10 cellular contexts compared by ENCODE assay signal in the genomic region with DNA sequence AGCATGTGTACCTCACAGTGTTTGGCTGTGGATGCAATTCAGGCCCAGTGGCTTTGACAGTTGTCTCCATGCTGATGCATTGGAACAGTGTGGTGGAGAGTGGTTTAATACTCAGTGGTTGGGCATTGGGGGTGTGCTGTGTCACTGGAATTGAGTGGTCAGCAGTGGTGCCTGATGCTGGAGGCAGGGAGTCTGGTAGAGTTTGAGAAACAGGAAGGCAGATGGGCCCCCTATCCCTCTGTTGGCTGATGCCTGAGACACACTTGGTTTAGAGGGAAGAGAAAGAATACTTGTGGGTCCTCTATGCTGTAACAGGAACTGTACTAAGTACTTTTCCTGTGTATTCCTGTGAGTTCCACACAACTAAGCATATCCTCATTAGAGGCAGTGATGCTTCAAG. TPM values are rescaled to one million over a fixed set of nuclear protein-coding genes. Genes with fewer than 3 reads are reported as not detected.
DNase-seq lines count a peak whose midpoint lies in the region; ATAC-seq, FAIRE-seq and TF ChIP-seq lines count a peak whose summit lies in the region.
"Had no signal": no experiment of that assay in that cellular context is flagged by ENCODE, and none has a peak within 500 bp of the region (broad histone marks: within the 10 kb centered on the region; RNA-seq: fewer than 3 reads in every experiment).

No MANE protein-coding gene starts in this region.

- H2AK5ac ChIP-seq in H1 (ENCODE audit: low read depth, low read length), result no peak overlapping the region

- H2BK12ac ChIP-seq in H1 (ENCODE audit: low read depth, low read length), result 0 out of 2 replicates have a peak overlapping the region, but pooled peaks have one; percentile 69

- H4K20me1 ChIP-seq in H1 (replicated peaks in 1 of 2; ENCODE audit: control insufficient read depth in 1 of 2, insufficient read depth in 2 of 2, low read length in 2 of 2), result no peaks in the 10 kb centered on the region

- no peak overlapping the region for H4K5ac ChIP-seq in H1 (ENCODE audit: insufficient read length, low read depth, low read length)

- no peak overlapping the region for H3K14ac ChIP-seq in H1 (ENCODE audit: insufficient read length)

- TF ChIP-seq EP300 in H1 (IDR thresholded peaks at IDR 0.05; ENCODE audit: borderline replicate concordance in 1 of 2, low read depth in 2 of 2, low read length in 2 of 2), result no peak

- H3K27me3 Mint-ChIP-seq in CD8-positive, alpha-beta T cell (ENCODE audit: low read depth), result no peaks in the 10 kb centered on the region
- peaks cover 7% of the 10 kb centered on the region for H3K27me3 Mint-ChIP-seq in stimulated activated memory B cell treated with anti-CD40 and anti-IgM and Interleukin-4, amounts not matched to agents 10 μg/mL and 1 μg/mL and 100 μg/mL, for 72 hours

- DNase-seq in CD8-positive, alpha-beta T cell, result no peak
- peak; percentile 70 for DNase-seq in NB4 (ENCODE audit: low read depth)
- DNase-seq in H1 (ENCODE audit: low read depth in 1 of 2, low spot score in 2 of 2), result no peak
- DNase-seq in psoas muscle, result no peak
- no peak for DNase-seq in NCI-H1436 (lab: John Stamatoyannopoulos, UW)
- DNase-seq in activated CD4-positive, alpha-beta T cell treated with anti-CD3 and anti-CD28 coated beads, Interleukin-2, amount 50 U/mL, for 4 hours, result no peak
- DNase-seq: NCI-H1048 had no signal

- no peak for ATAC-seq in CD8-positive, alpha-beta T cell
- ATAC-seq in psoas muscle (peak in 3 of 4 donors; percentile 3 to 15 (median 10)), GM18519 (IDR thresholded peaks at IDR 0.05; ENCODE audit: low FRiP score, unreplicated experiment) (no peak)
- no peak for ATAC-seq in stimulated activated memory B cell treated with anti-CD40 and anti-IgM and Interleukin-4, amounts not matched to agents 10 μg/mL and 1 μg/mL and 100 μg/mL, for 72 hours

- H2BK120ac ChIP-seq in H1 (replicated peaks; ENCODE audit: low read depth, low read length), result no peak overlapping the region

- H3K4me3 ChIP-seq in CD8-positive, alpha-beta T cell (ENCODE audit: low read depth, low read length), result no peak overlapping the region
- H3K4me3 ChIP-seq in NB4 (ENCODE audit: low read depth, low read length) (no peak overlapping the region), H1 (ENCODE audit: extremely low read depth in 1 of 4, insufficient read depth in 2 of 4, low read depth in 3 of 4, low read length in 4 of 4) (no peak overlapping the region), psoas muscle (no peak overlapping the region)
- H3K4me3 ChIP-seq: tibial nerve had no signal

- no peak overlapping the region for H3K56ac ChIP-seq in H1 (replicated peaks; ENCODE audit: insufficient read length, low read depth, low read length)

- 0 out of 2 replicates have a peak overlapping the region, but pooled peaks have one; percentile 13 for H3K18ac ChIP-seq in H1 (ENCODE audit: extremely low read depth, low read length)

- H3K36me3 Mint-ChIP-seq in CD8-positive, alpha-beta T cell, result no peaks in the 10 kb centered on the region
- no peaks in the 10 kb centered on the region for H3K36me3 Mint-ChIP-seq in stimulated activated memory B cell treated with anti-CD40 and anti-IgM and Interleukin-4, amounts not matched to agents 10 μg/mL and 1 μg/mL and 100 μg/mL, for 72 hours

- no peak overlapping the region for H2BK20ac ChIP-seq in H1 (ENCODE audit: low read length)

- peaks cover 4% of the 10 kb centered on the region for H3K4me1 ChIP-seq in CD8-positive, alpha-beta T cell (ENCODE audit: insufficient read depth, low read length)
- peaks cover 0 to 4% (median 3%) of the 10 kb centered on the region in 4 experiments; a peak in 6 of 7 replicates for H3K4me1 ChIP-seq in H1 (replicated peaks in 1 of 4; ENCODE audit: control insufficient read depth in 3 of 4, insufficient read depth in 4 of 4, low read length in 3 of 4)
- peaks cover 89% of the 10 kb centered on the region for H3K4me1 ChIP-seq in psoas muscle

- H3K27ac Mint-ChIP-seq in CD8-positive, alpha-beta T cell, result peak overlapping the region; percentile 81
- H3K27ac Mint-ChIP-seq in stimulated activated memory B cell treated with anti-CD40 and anti-IgM and Interleukin-4, amounts not matched to agents 10 μg/mL and 1 μg/mL and 100 μg/mL, for 72 hours, result no peak overlapping the region

- no peak overlapping the region; the same call in 1 of the 2 replicates for H2BK5ac ChIP-seq in H1 (ENCODE audit: low read depth, low read length)

- H3K9ac ChIP-seq in H1 (replicated peaks in 1 of 4; ENCODE audit: extremely low read depth in 1 of 4, low read depth in 3 of 4, low read length in 3 of 4), result no peak overlapping the region

- H4K8ac ChIP-seq in H1 (ENCODE audit: extremely low read depth, insufficient read depth, low read length), result no peak overlapping the region

- intact Hi-C loops in CD8-positive, alpha-beta T cell (cut with DNase I, micrococcal nuclease), result no loop called here
- intact Hi-C loops in psoas muscle (cut with DNase I), result loop anchor here (5.0 kb wide), 2 partner anchors 51 to 74 kb away; no protein-coding TSS in a partner anchor

- no peaks in the 10 kb centered on the region for H3K23me2 ChIP-seq in H1 (ENCODE audit: low read depth, low read length)

- no peaks in the 10 kb centered on the region for H3K36me3 ChIP-seq in CD8-positive, alpha-beta T cell (ENCODE audit: insufficient read depth, low read length)
- H3K36me3 ChIP-seq in H1 (ENCODE audit: control insufficient read depth in 2 of 4, insufficient read depth in 4 of 4, low read length in 3 of 4) (no peaks in the 10 kb centered on the region), psoas muscle (ENCODE audit: insufficient read depth in 1 of 2, low read depth in 1 of 2) (no peaks in the 10 kb centered on the region)
- H3K36me3 ChIP-seq: tibial nerve had no signal

- CTCF ChIA-PET in CD8-positive, alpha-beta T cell (lab: Charles Lee), result no interaction called here
- CTCF ChIA-PET in H1 (lab: Charles Lee; ENCODE audit: partially characterized antibody), result interaction anchor here (0.8 to 1.8 kb wide), 5 partner anchors 9 to 76 kb away, joined by 3 to 6 read pairs (median 4); no protein-coding TSS in a partner anchor

- H3K27me3 ChIP-seq in CD8-positive, alpha-beta T cell (ENCODE audit: insufficient read depth, low read length), result no peaks in the 10 kb centered on the region
- no peaks in the 10 kb centered on the region for H3K27me3 ChIP-seq in H1 (replicated peaks in 1 of 4; ENCODE audit: control insufficient read depth in 3 of 4, extremely low read depth in 1 of 4, insufficient read depth in 3 of 4, low read length in 3 of 4)
- no peaks in the 10 kb centered on the region for H3K27me3 ChIP-seq in psoas muscle (ENCODE audit: insufficient read depth in 3 of 3, low read length in 2 of 3)
- H3K27me3 ChIP-seq: tibial nerve had no signal

- H3K4me3 Mint-ChIP-seq in CD8-positive, alpha-beta T cell, result no peak overlapping the region
- H3K4me3 Mint-ChIP-seq in stimulated activated memory B cell treated with anti-CD40 and anti-IgM and Interleukin-4, amounts not matched to agents 10 μg/mL and 1 μg/mL and 100 μg/mL, for 72 hours, result no peak overlapping the region

- TF ChIP-seq POLR2A in NB4 (IDR thresholded peaks at IDR 0.05; ENCODE audit: extremely low read depth, insufficient read length) (no peak), H1 (IDR thresholded peaks at IDR 0.05; ENCODE audit: control extremely low read depth in 1 of 2, low read depth in 2 of 2, low read length in 2 of 2) (no peak)

- no peak for FAIRE-seq in H1 (lab: Jason Lieb, UNC)

- H4K91ac ChIP-seq in H1 (replicated peaks; ENCODE audit: insufficient read length, low read length), result no peak overlapping the region

- POLR2A ChIA-PET in CD8-positive, alpha-beta T cell (lab: Charles Lee), result no interaction called here
- POLR2A ChIA-PET in H1 (lab: Charles Lee; ENCODE audit: partially characterized antibody), result no interaction called here

- TF ChIP-seq RAD21 in H1 (IDR thresholded peaks at IDR 0.05 in 1 of 2, conservative IDR thresholded peaks at IDR 0.05 in 1 of 2; ENCODE audit: low read depth in 2 of 2, low read length in 2 of 2), result no peak

- no peak for TF ChIP-seq CTCF in CD8-positive, alpha-beta T cell (IDR thresholded peaks at IDR 0.05)
- TF ChIP-seq CTCF in NB4 (IDR thresholded peaks at IDR 0.05; ENCODE audit: low read depth, low read length) (no peak), H1 (IDR thresholded peaks at IDR 0.05; ENCODE audit: control extremely low read depth in 1 of 3, insufficient read depth in 1 of 3, low read depth in 1 of 3, low read length in 3 of 3) (no peak), psoas muscle (IDR thresholded peaks at IDR 0.05) (no peak)

- no peak overlapping the region for H3K27ac ChIP-seq in CD8-positive, alpha-beta T cell (ENCODE audit: low read depth, low read length)
- no peak overlapping the region for H3K27ac ChIP-seq in H1 (ENCODE audit: low read depth, low read length)
- peak overlapping the region; percentile 79 for H3K27ac ChIP-seq in psoas muscle
- H3K27ac ChIP-seq: tibial nerve had no signal

- no peak overlapping the region for H3K4me2 ChIP-seq in H1 (ENCODE audit: insufficient read depth in 1 of 2, low read depth in 2 of 2, low read length in 2 of 2)

- no peak overlapping the region for H2AFZ ChIP-seq in H1 (ENCODE audit: low read length)

- H2BK15ac ChIP-seq in H1 (ENCODE audit: low read length), result peak overlapping the region; percentile 84; the same call in 1 of the 2 replicates

- no peaks in the 10 kb centered on the region for H3K9me3 ChIP-seq in CD8-positive, alpha-beta T cell (ENCODE audit: low read length)
- H3K9me3 ChIP-seq in H1 (ENCODE audit: insufficient read depth in 2 of 2, low read depth in 1 of 2, low read length in 1 of 2) (no peaks in the 10 kb centered on the region), psoas muscle (no peaks in the 10 kb centered on the region)
- H3K9me3 ChIP-seq: tibial nerve had no signal

- peaks cover 23% of the 10 kb centered on the region for H3K4me1 Mint-ChIP-seq in CD8-positive, alpha-beta T cell (ENCODE audit: low read depth)
- no peaks in the 10 kb centered on the region for H3K4me1 Mint-ChIP-seq in stimulated activated memory B cell treated with anti-CD40 and anti-IgM and Interleukin-4, amounts not matched to agents 10 μg/mL and 1 μg/mL and 100 μg/mL, for 72 hours

- H3K23ac ChIP-seq in H1 (ENCODE audit: insufficient read length), result no peak overlapping the region

- H3K79me2 ChIP-seq in H1 (ENCODE audit: control insufficient read depth in 1 of 2, insufficient read depth in 2 of 2, low read length in 2 of 2), result no peaks in the 10 kb centered on the region

- no peak overlapping the region for H3K4ac ChIP-seq in H1 (replicated peaks; ENCODE audit: insufficient read length, low read depth, low read length)

- H3K9me3 Mint-ChIP-seq in CD8-positive, alpha-beta T cell, result no peaks in the 10 kb centered on the region
- no peaks in the 10 kb centered on the region for H3K9me3 Mint-ChIP-seq in stimulated activated memory B cell treated with anti-CD40 and anti-IgM and Interleukin-4, amounts not matched to agents 10 μg/mL and 1 μg/mL and 100 μg/mL, for 72 hours

- no peaks in the 10 kb centered on the region for H3K79me1 ChIP-seq in H1 (ENCODE audit: low read depth, low read length)

RNA-seq across cellular contexts. Expression of a gene that starts 55.4 kb away (rescaled TPM):
- total RNA-seq in CD8-positive, alpha-beta T cell, result 1 to 10 TPM in 1 of 2 experiments, under 1 TPM in 1; 0.98 to 1.1 TPM
- 5.7 and 7.8 TPM in 2 replicates for total RNA-seq in H1 (2021; fragmentation: NEBNext Ultra II Directional; extraction: Animal tissue kit (Norgen Biotek cat#: 25700))
- polyA plus RNA-seq in H1 (2011; rRNA removed), result 3.1 and 5.5 TPM in 2 replicates
- polyA plus RNA-seq in H1 (2011; cell fraction: cytosol; rRNA removed), result 5.7 TPM
- 7.1 TPM for polyA plus RNA-seq in H1 (2011; cell fraction: nucleus; rRNA removed)
- 7.2 to 9.2 TPM (median 8.5 TPM) in 4 replicates for polyA plus RNA-seq in H1 (2012, experiment 1 of 2)
- polyA plus RNA-seq in H1 (2012, experiment 2 of 2), result 4.9 TPM
- 6.3 TPM for polyA plus RNA-seq in H1 (2013, experiment 1 of 2)
- polyA plus RNA-seq in H1 (2013, experiment 2 of 2), result 6.8 TPM
- polyA minus RNA-seq in H1 (2011; rRNA and poly(A)+ RNA removed), result 4.5 and 4.8 TPM in 2 replicates
- 5.0 TPM for polyA minus RNA-seq in H1 (2011; cell fraction: cytosol; rRNA and poly(A)+ RNA removed)
- 10.7 TPM for polyA minus RNA-seq in H1 (2011; cell fraction: nucleus; rRNA and poly(A)+ RNA removed)
- 10 to 100 TPM; 13.3 to 51.3 (median 32.7) TPM for total RNA-seq in psoas muscle
- 10 to 100 TPM in 2 of 3 donors, 1 to 10 TPM in 1; 7.3 to 61.2 (median 45.5) TPM for polyA plus RNA-seq in psoas muscle

Comparison
In these comparisons a context has a peak if more than half of its experiments do, and no peak if none do; other contexts are left out.
1. ATAC-seq: peak in psoas muscle (3 of 4); none in CD8-positive, alpha-beta T cell (single experiment), stimulated activated memory B cell treated with anti-CD40 and anti-IgM and Interleukin-4, amounts not matched to agents 10 μg/mL and 1 μg/mL and 100 μg/mL, for 72 hours (single experiment) and GM18519 (single experiment).
2. intact Hi-C loops: an anchor here in psoas muscle (5.0 kb wide); none called in CD8-positive, alpha-beta T cell.